8 cellular contexts compared by ENCODE assay signal in the genomic region with DNA sequence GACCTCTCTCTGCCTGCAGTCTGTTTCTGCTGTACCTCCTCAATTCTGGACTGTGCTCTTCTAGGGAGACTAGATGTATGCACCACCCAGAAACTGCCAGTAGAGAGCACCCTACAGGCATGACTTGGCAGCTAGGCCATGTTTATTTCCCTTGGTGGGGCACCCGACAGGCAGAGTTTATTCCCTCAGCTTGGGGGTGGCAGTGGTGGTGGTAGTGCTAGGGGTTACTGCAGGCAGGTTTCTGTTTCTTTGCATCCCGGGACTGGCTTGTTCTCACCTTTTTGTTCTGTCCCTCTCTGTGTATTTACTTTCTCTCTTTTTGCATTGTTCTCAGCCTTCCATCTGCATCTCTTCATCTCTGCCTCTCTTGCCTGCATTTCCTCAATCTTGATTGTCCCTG. TPM values are rescaled to one million over a fixed set of nuclear protein-coding genes. Genes with fewer than 3 reads are reported as not detected.
DNase-seq lines count a peak whose midpoint lies in the region; ATAC-seq, FAIRE-seq and TF ChIP-seq lines count a peak whose summit lies in the region.

No MANE protein-coding gene starts in this region.

- no peak for TF ChIP-seq EP300 in H1 (IDR thresholded peaks at IDR 0.05; ENCODE audit: borderline replicate concordance in 1 of 2, low read depth in 2 of 2, low read length in 2 of 2)

- ATAC-seq in GM21360 (IDR thresholded peaks at IDR 0.05; ENCODE audit: unreplicated experiment) = no peak

- H3K36me3 ChIP-seq in H1 (ENCODE audit: control insufficient read depth in 2 of 4, insufficient read depth in 4 of 4, low read length in 3 of 4) = peaks cover 0 to 9% (median 2%) of the 10 kb centered on the region in 4 experiments; a peak in 5 of 8 replicates
- H3K36me3 ChIP-seq in mesenchymal stem cell (ENCODE audit: control insufficient read depth in 1 of 2, insufficient read depth in 2 of 2, low read depth in 1 of 2, low read length in 2 of 2) = peaks cover 40 to 85% of the 10 kb centered on the region in 2 experiments

- no peak overlapping the region for H2BK20ac ChIP-seq in H1 (ENCODE audit: low read length)

- peak overlapping the region; percentile 12 for H3K56ac ChIP-seq in H1 (replicated peaks; ENCODE audit: insufficient read length, low read depth, low read length)

- TF ChIP-seq RAD21 in H1 (IDR thresholded peaks at IDR 0.05 in 1 of 2, conservative IDR thresholded peaks at IDR 0.05 in 1 of 2; ENCODE audit: low read depth in 2 of 2, low read length in 2 of 2) = peak; percentile 68 to 80

- TF ChIP-seq CTCF in H1 (IDR thresholded peaks at IDR 0.05; ENCODE audit: control extremely low read depth in 1 of 3, insufficient read depth in 1 of 3, low read depth in 1 of 3, low read length in 3 of 3) = peak; percentile 64 to 84 (median 79)

- H4K20me1 ChIP-seq in H1 (replicated peaks in 1 of 2; ENCODE audit: control insufficient read depth in 1 of 2, insufficient read depth in 2 of 2, low read length in 2 of 2) = peaks cover 0 to 4% of the 10 kb centered on the region in 2 experiments

- H3K23ac ChIP-seq in H1 (ENCODE audit: insufficient read length) = no peak overlapping the region
- H3K23ac ChIP-seq in mesenchymal stem cell (ENCODE audit: low read length in 2 of 2) = no peak overlapping the region

- no peaks in the 10 kb centered on the region for H3K23me2 ChIP-seq in H1 (ENCODE audit: low read depth, low read length)

- H2BK5ac ChIP-seq in H1 (ENCODE audit: low read depth, low read length) (peak overlapping the region; percentile 76), mesenchymal stem cell (ENCODE audit: low read depth, low read length, poor library complexity, severe bottlenecking) (no peak overlapping the region)

- WGBS in H1 (ENCODE audit: extremely low coverage in 1 of 2, insufficient coverage in 1 of 2, insufficient read length in 1 of 2, insufficient replicate concordance in 2 of 2, low coverage in 1 of 2, low lambda C conversion rate in 2 of 2, missing lambda C conversion rate in 1 of 2), 2 experiments = 37% methylated on average over 2 of the region's 2 CpGs; no CpG with 5 or more reads in 1 of the 2 experiments
- 38% methylated on average over 2 of the region's 2 CpGs for WGBS in mesenchymal stem cell

- CTCF ChIA-PET in H1 (lab: Charles Lee; ENCODE audit: partially characterized antibody) = interaction anchor here (0.7 to 6.4 kb wide), 40 partner anchors 10 to 224 kb away, joined by 3 to 98 read pairs (median 4); a partner anchor contains a TSS

- POLR2A ChIA-PET in H1 (lab: Charles Lee; ENCODE audit: partially characterized antibody) = interaction anchor here (1.0 to 4.1 kb wide), 9 partner anchors 9 to 104 kb away, joined by 3 to 25 read pairs (median 10); a partner anchor contains a TSS

- H4K8ac ChIP-seq in H1 (ENCODE audit: extremely low read depth, insufficient read depth, low read length) (no peak overlapping the region), mesenchymal stem cell (ENCODE audit: low read length) (no peak overlapping the region)

- TF ChIP-seq POLR2A in H1 (IDR thresholded peaks at IDR 0.05; ENCODE audit: control extremely low read depth in 1 of 2, low read depth in 2 of 2, low read length in 2 of 2) = peak; percentile 37 to 62; a peak in 2 of 3 replicates

- DNase-seq in D341Med (ENCODE audit: low spot score) (peak; percentile 83), HCEC 1CT (peak; percentile 72), NCI-H82 treated with DMSO at 0.1 percent for 48 hours (lab: John Stamatoyannopoulos, UW; ENCODE audit: unreplicated experiment) (peak; percentile 64), H1 (ENCODE audit: low read depth in 1 of 2, low spot score in 2 of 2) (no peak), mesenchymal stem cell (peak; percentile 78)
- peak; percentile 73 for DNase-seq in activated CD8-positive, alpha-beta memory T cell treated with anti-CD3 and anti-CD28 coated beads for 24 hours
- DNase-seq in stimulated activated naive CD4-positive, alpha-beta T cell treated with Interleukin-2 at 50 U/mL for 16 hours (lab: John Stamatoyannopoulos, UW) = peak; percentile 25

- H3K14ac ChIP-seq in H1 (ENCODE audit: insufficient read length) (no peak overlapping the region), mesenchymal stem cell (ENCODE audit: low read length in 2 of 2) (no peak overlapping the region)

- no peaks in the 10 kb centered on the region for H3K27me3 ChIP-seq in H1 (replicated peaks in 1 of 4; ENCODE audit: control insufficient read depth in 3 of 4, extremely low read depth in 1 of 4, insufficient read depth in 3 of 4, low read length in 3 of 4)
- no peaks in the 10 kb centered on the region for H3K27me3 ChIP-seq in mesenchymal stem cell (ENCODE audit: control insufficient read depth in 1 of 2, insufficient read depth in 1 of 2, low read length in 2 of 2)

- H2BK120ac ChIP-seq in H1 (replicated peaks; ENCODE audit: low read depth, low read length) = no peak overlapping the region
- H2BK120ac ChIP-seq in mesenchymal stem cell (ENCODE audit: low read depth, low read length) = no peak overlapping the region

- H3K9me3 ChIP-seq in H1 (ENCODE audit: insufficient read depth in 2 of 2, low read depth in 1 of 2, low read length in 1 of 2) (no peaks in the 10 kb centered on the region), mesenchymal stem cell (ENCODE audit: control insufficient read depth, low read length) (no peaks in the 10 kb centered on the region)

- H2AFZ ChIP-seq in H1 (ENCODE audit: low read length) = no peak overlapping the region
- no peak overlapping the region for H2AFZ ChIP-seq in mesenchymal stem cell (ENCODE audit: low read depth, low read length)

- H4K91ac ChIP-seq in H1 (replicated peaks; ENCODE audit: insufficient read length, low read length) (peak overlapping the region; percentile 70), mesenchymal stem cell (ENCODE audit: low read length) (no peak overlapping the region)

- H3K18ac ChIP-seq in H1 (ENCODE audit: extremely low read depth, low read length) (peak overlapping the region; percentile 80), mesenchymal stem cell (ENCODE audit: low read depth in 1 of 2, low read length in 2 of 2) (peak overlapping the region in 1 of 2 experiments; percentile 5)

- H3K9ac ChIP-seq in H1 (replicated peaks in 1 of 4; ENCODE audit: extremely low read depth in 1 of 4, low read depth in 3 of 4, low read length in 3 of 4) (peak overlapping the region in 1 of 4 experiments; percentile 20; a peak in 2 of 7 replicates), mesenchymal stem cell (ENCODE audit: low read length) (peak overlapping the region; percentile 65)

- H2BK15ac ChIP-seq in H1 (ENCODE audit: low read length) = peak overlapping the region; percentile 61
- H2BK15ac ChIP-seq in mesenchymal stem cell (ENCODE audit: low read depth, poor library complexity, severe bottlenecking) = no peak overlapping the region

- H3K79me2 ChIP-seq in H1 (ENCODE audit: control insufficient read depth in 1 of 2, insufficient read depth in 2 of 2, low read length in 2 of 2) = no peaks in the 10 kb centered on the region

- peak overlapping the region; percentile 55 for H4K5ac ChIP-seq in H1 (ENCODE audit: insufficient read length, low read depth, low read length)

- FAIRE-seq in H1 (lab: Jason Lieb, UNC) = no peak

- H3K79me1 ChIP-seq in H1 (ENCODE audit: low read depth, low read length) (no peaks in the 10 kb centered on the region; the same call in 1 of the 2 replicates), mesenchymal stem cell (replicated peaks; ENCODE audit: low read length, poor library complexity, severe bottlenecking) (no peaks in the 10 kb centered on the region)

- H3K27ac ChIP-seq in H1 (ENCODE audit: low read depth, low read length) (no peak overlapping the region; the same call in 1 of the 2 replicates), mesenchymal stem cell (ENCODE audit: low read length, poor library complexity, severe bottlenecking) (no peak overlapping the region)

- H3K4ac ChIP-seq in H1 (replicated peaks; ENCODE audit: insufficient read length, low read depth, low read length) (peak overlapping the region; percentile 36), mesenchymal stem cell (ENCODE audit: low read depth in 1 of 2, low read length in 2 of 2) (no peak overlapping the region)

- H3K4me1 ChIP-seq in H1 (replicated peaks in 1 of 4; ENCODE audit: control insufficient read depth in 3 of 4, insufficient read depth in 4 of 4, low read length in 3 of 4) (peaks cover 0 to 10% (median 5%) of the 10 kb centered on the region in 4 experiments; a peak in 5 of 7 replicates), mesenchymal stem cell (ENCODE audit: control insufficient read depth, insufficient read depth, low read depth, low read length) (peaks cover 6% of the 10 kb centered on the region)

- peak overlapping the region; percentile 16 to 28; a peak in 2 of 4 replicates for H3K4me2 ChIP-seq in H1 (ENCODE audit: insufficient read depth in 1 of 2, low read depth in 2 of 2, low read length in 2 of 2)
- H3K4me2 ChIP-seq in mesenchymal stem cell (ENCODE audit: low read length, poor library complexity, severe bottlenecking) = no peak overlapping the region

- H3K4me3 ChIP-seq in H1 (ENCODE audit: extremely low read depth in 1 of 4, insufficient read depth in 2 of 4, low read depth in 3 of 4, low read length in 4 of 4) = no peak overlapping the region
- no peak overlapping the region for H3K4me3 ChIP-seq in mesenchymal stem cell (ENCODE audit: insufficient read depth in 1 of 2, low read depth in 1 of 2, low read length in 2 of 2)

- peak overlapping the region; percentile 90; the same call in 1 of the 2 replicates for H2AK5ac ChIP-seq in H1 (ENCODE audit: low read depth, low read length)
- H2AK5ac ChIP-seq in mesenchymal stem cell (ENCODE audit: low read length, severe bottlenecking) = no peak overlapping the region

- H2BK12ac ChIP-seq in H1 (ENCODE audit: low read depth, low read length) (peak overlapping the region; percentile 86; the same call in 1 of the 2 replicates), mesenchymal stem cell (ENCODE audit: low read length in 2 of 2) (no peak overlapping the region)

RNA-seq across cellular contexts. Expression of a gene that starts 13.6 kb away (rescaled TPM):
- 24.4 and 26.8 TPM in 2 replicates for total RNA-seq in H1 (2021; fragmentation: NEBNext Ultra II Directional; extraction: Animal tissue kit (Norgen Biotek cat#: 25700))
- polyA plus RNA-seq in H1 (2011; rRNA removed) = 14.4 and 23.5 TPM in 2 replicates
- 23.9 TPM for polyA plus RNA-seq in H1 (2011; cell fraction: cytosol; rRNA removed)
- 137 TPM for polyA plus RNA-seq in H1 (2011; cell fraction: nucleus; rRNA removed)
- polyA plus RNA-seq in H1 (2012, experiment 1 of 2) = 14.2 to 29.0 TPM (median 24.0 TPM) in 4 replicates
- polyA plus RNA-seq in H1 (2012, experiment 2 of 2) = 9.3 TPM
- 13.1 TPM for polyA plus RNA-seq in H1 (2013, experiment 1 of 2)
- 13.0 TPM for polyA plus RNA-seq in H1 (2013, experiment 2 of 2)
- 14.2 and 23.3 TPM in 2 replicates for polyA minus RNA-seq in H1 (2011; rRNA and poly(A)+ RNA removed)
- 11.0 TPM for polyA minus RNA-seq in H1 (2011; cell fraction: cytosol; rRNA and poly(A)+ RNA removed)
- 41.9 TPM for polyA minus RNA-seq in H1 (2011; cell fraction: nucleus; rRNA and poly(A)+ RNA removed)
- 6.3 TPM for polyA plus RNA-seq in mesenchymal stem cell (2013, experiment 1 of 2)
- 7.2 TPM for polyA plus RNA-seq in mesenchymal stem cell (2013, experiment 2 of 2)

RNA-seq across cellular contexts. Expression of a gene that starts 31.5 kb away (rescaled TPM):
- total RNA-seq in H1 (2021; fragmentation: NEBNext Ultra II Directional; extraction: Animal tissue kit (Norgen Biotek cat#: 25700)) = 0.21 and 0.73 TPM in 2 replicates
- polyA plus RNA-seq in H1 (2011; rRNA removed) = 0.12 and 0.13 TPM in 2 replicates
- 0.28 TPM for polyA plus RNA-seq in H1 (2011; cell fraction: cytosol; rRNA removed)
- 0.34 TPM for polyA plus RNA-seq in H1 (2011; cell fraction: nucleus; rRNA removed)
- 0.52 to 0.70 TPM (median 0.58 TPM) in 4 replicates for polyA plus RNA-seq in H1 (2012, experiment 1 of 2)
- polyA plus RNA-seq in H1 (2012, experiment 2 of 2) = 0.09 TPM
- polyA plus RNA-seq in H1 (2013, experiment 1 of 2) = 0.18 TPM
- polyA plus RNA-seq in H1 (2013, experiment 2 of 2) = 0.09 TPM
- 0.41 and 0.46 TPM in 2 replicates for polyA minus RNA-seq in H1 (2011; rRNA and poly(A)+ RNA removed)
- not detected for polyA minus RNA-seq in H1 (2011; cell fraction: cytosol; rRNA and poly(A)+ RNA removed)
- 0.20 TPM for polyA minus RNA-seq in H1 (2011; cell fraction: nucleus; rRNA and poly(A)+ RNA removed)
- 0.10 TPM for polyA plus RNA-seq in mesenchymal stem cell (2013, experiment 1 of 2)
- 0.07 TPM for polyA plus RNA-seq in mesenchymal stem cell (2013, experiment 2 of 2)

Comparison
In these comparisons a context has a peak if more than half of its experiments do, and no peak if none do; other contexts are left out.
1. DNase-seq: peak in D341Med (single experiment), HCEC 1CT (single experiment), NCI-H82 treated with DMSO at 0.1 percent for 48 hours (single experiment), activated CD8-positive, alpha-beta memory T cell treated with anti-CD3 and anti-CD28 coated beads for 24 hours (single experiment), mesenchymal stem cell (single experiment) and stimulated activated naive CD4-positive, alpha-beta T cell treated with Interleukin-2 at 50 U/mL for 16 hours (single experiment); none in H1 (0 of 2).